Comparison of ENCODE assay signal across 7 cellular contexts in genomic region chr1:199243423-199244061, GRCh38.
DNase-seq lines count a peak whose midpoint lies in the region; ATAC-seq, FAIRE-seq and TF ChIP-seq lines count a peak whose summit lies in the region.

No MANE protein-coding gene starts in this region.

- peak; percentile 68 for DNase-seq in Jurkat, Clone E6-1 (ENCODE audit: low read depth, low spot score)
- peak; percentile 66 for DNase-seq in T-helper 2 cell treated with Interferon-gamma antibody and Interleukin-4, amounts not matched to agents 5 μg/mL and 100 μg/mL, for 36 hours (ENCODE audit: low spot score)
- DNase-seq in astrocyte of the spinal cord (ENCODE audit: low read depth, low spot score): peak; percentile 32
- no peak for DNase-seq in keratinocyte (ENCODE audit: low read depth, low spot score)
- DNase-seq in stimulated activated CD8-positive, alpha-beta memory T cell treated with anti-CD3 and anti-CD28 coated beads, Interleukin-12 subunit alpha, Interleukin-12 subunit beta, amount 100 ng/mL, for 4 hours (ENCODE audit: low read depth): peak; percentile 44

- in situ Hi-C loops in astrocyte of the spinal cord (cut with HindIII; ENCODE audit: low sequenced_read_pairs): no loop called here

- peak; percentile 92 for TF ChIP-seq CTCF in GM12874 (IDR thresholded peaks at IDR 0.05; ENCODE audit: insufficient read depth, low read depth, low read length)
- TF ChIP-seq CTCF in astrocyte of the spinal cord (IDR thresholded peaks at IDR 0.05; ENCODE audit: low read depth, low read length): peak; percentile 77
- peak; percentile 63 to 92 (median 90) for TF ChIP-seq CTCF in keratinocyte (optimal IDR thresholded peaks at IDR 0.05 in 1 of 3, IDR thresholded peaks at IDR 0.05 in 1 of 3, conservative IDR thresholded peaks at IDR 0.05 in 1 of 3; ENCODE audit: extremely low read depth in 1 of 3, insufficient read depth in 2 of 3, low read length in 3 of 3)

- peak; percentile 99 for ATAC-seq in GM21825 (IDR thresholded peaks at IDR 0.05; ENCODE audit: unreplicated experiment)

- H3K27ac ChIP-seq in keratinocyte (ENCODE audit: control insufficient read depth, insufficient read depth, low read length): no peak overlapping the region

- H3K4me1 Mint-ChIP-seq in T-helper 2 cell treated with Interferon-gamma antibody and Interleukin-4, amounts not matched to agents 5 μg/mL and 100 μg/mL, for 36 hours (ENCODE audit: low read depth): peaks cover 14% of the 10 kb centered on the region

- no peak overlapping the region for H3K4me3 ChIP-seq in Jurkat, Clone E6-1 (ENCODE audit: low read length)
- H3K4me3 ChIP-seq in astrocyte of the spinal cord (ENCODE audit: low read depth, low read length) (no peak overlapping the region), keratinocyte (ENCODE audit: control insufficient read depth in 2 of 3, extremely low read depth in 1 of 3, insufficient read depth in 2 of 3, low read depth in 1 of 3, low read length in 3 of 3) (no peak overlapping the region)

- dilution Hi-C loops in keratinocyte (cut with MboI; ENCODE audit: extremely low pct_ligation_motif_present, low sequenced_read_pairs): no loop called here

- no peak overlapping the region for H3K4me3 Mint-ChIP-seq in T-helper 2 cell treated with Interferon-gamma antibody and Interleukin-4, amounts not matched to agents 5 μg/mL and 100 μg/mL, for 36 hours

- H3K27me3 Mint-ChIP-seq in T-helper 2 cell treated with Interferon-gamma antibody and Interleukin-4, amounts not matched to agents 5 μg/mL and 100 μg/mL, for 36 hours (ENCODE audit: low read depth): peaks cover 44% of the 10 kb centered on the region

- peaks cover 10% of the 10 kb centered on the region for H3K4me1 ChIP-seq in keratinocyte (ENCODE audit: control insufficient read depth, extremely low read depth, insufficient read depth, low read length)

- H3K27me3 ChIP-seq in keratinocyte (ENCODE audit: control insufficient read depth, extremely low read depth, insufficient read depth, low read length): no peaks in the 10 kb centered on the region

- H3K9me1 ChIP-seq in keratinocyte (ENCODE audit: control insufficient read depth, extremely low read depth, insufficient read depth, low read length): no peaks in the 10 kb centered on the region

- H3K79me2 ChIP-seq in keratinocyte (ENCODE audit: control insufficient read depth, insufficient read depth, low read length): no peaks in the 10 kb centered on the region

- H3K9me3 ChIP-seq in keratinocyte (ENCODE audit: control insufficient read depth, low read depth, low read length): no peaks in the 10 kb centered on the region

- no peak overlapping the region for H3K9ac ChIP-seq in keratinocyte (ENCODE audit: control insufficient read depth, extremely low read depth, insufficient read depth, low read length)

- no peaks in the 10 kb centered on the region for H4K20me1 ChIP-seq in keratinocyte (ENCODE audit: control insufficient read depth, extremely low read depth, insufficient read depth, low read length)

- H3K36me3 ChIP-seq in keratinocyte (ENCODE audit: control insufficient read depth in 2 of 2, extremely low read depth in 1 of 2, insufficient read depth in 2 of 2, low read length in 2 of 2): no peaks in the 10 kb centered on the region

- FAIRE-seq in keratinocyte (lab: Jason Lieb, UNC): peak; percentile 26

- H3K4me2 ChIP-seq in keratinocyte (ENCODE audit: control insufficient read depth, extremely low read depth, insufficient read depth, low read depth, low read length): no peak overlapping the region

- no peak overlapping the region for H2AFZ ChIP-seq in keratinocyte (ENCODE audit: control insufficient read depth, low read length)

- H3K9me3 Mint-ChIP-seq in T-helper 2 cell treated with Interferon-gamma antibody and Interleukin-4, amounts not matched to agents 5 μg/mL and 100 μg/mL, for 36 hours: no peaks in the 10 kb centered on the region

- no peak overlapping the region for H3K27ac Mint-ChIP-seq in T-helper 2 cell treated with Interferon-gamma antibody and Interleukin-4, amounts not matched to agents 5 μg/mL and 100 μg/mL, for 36 hours

- H3K36me3 Mint-ChIP-seq in T-helper 2 cell treated with Interferon-gamma antibody and Interleukin-4, amounts not matched to agents 5 μg/mL and 100 μg/mL, for 36 hours (ENCODE audit: low read depth): no peaks in the 10 kb centered on the region
